Comparison of ENCODE assay signal across 8 cellular contexts in the genomic region with DNA sequence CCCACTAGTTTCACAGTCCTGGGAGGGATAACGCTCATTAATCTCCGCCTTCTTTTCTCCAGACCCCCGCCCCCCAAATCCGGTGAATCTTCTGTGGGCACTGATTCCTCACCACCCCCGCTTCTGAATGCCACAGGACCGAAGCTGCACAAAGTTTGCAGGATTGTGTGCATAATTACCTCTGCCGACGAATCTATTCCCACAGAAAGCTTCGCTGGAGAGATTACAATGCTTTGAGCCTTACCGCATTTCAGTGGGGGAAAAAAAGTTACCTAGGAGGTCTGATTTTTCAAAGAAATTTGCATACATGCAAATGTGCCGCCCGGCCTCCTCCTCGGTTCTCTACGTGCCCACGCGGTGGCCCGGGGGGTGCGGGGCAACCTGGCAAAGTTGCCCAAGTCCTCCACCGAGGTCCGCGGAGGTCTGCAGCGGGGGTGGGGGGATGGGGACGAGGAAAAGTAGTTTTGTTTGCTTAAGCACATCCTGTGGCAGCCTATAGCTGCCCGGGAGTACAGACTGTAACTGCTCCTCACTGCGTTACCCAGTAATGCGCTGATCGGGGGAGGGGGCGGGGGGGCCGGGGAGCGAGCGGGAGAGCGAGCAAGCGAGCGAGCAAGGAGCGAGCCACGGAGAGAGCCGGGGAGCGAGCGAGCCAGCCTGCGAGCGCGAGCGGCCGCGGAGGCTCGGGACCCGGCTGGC. TPM values are rescaled to one million over a fixed set of nuclear protein-coding genes. Genes with fewer than 3 reads are reported as not detected.
DNase-seq lines count a peak whose midpoint lies in the region; ATAC-seq, FAIRE-seq and TF ChIP-seq lines count a peak whose summit lies in the region.

No MANE protein-coding gene starts in this region.

- peak overlapping the region; percentile 85 for H3K27ac ChIP-seq in muscle layer of colon (ENCODE audit: low read depth, low read length)
- H3K27ac ChIP-seq in substantia nigra (ENCODE audit: low read depth, low read length, poor library complexity, severe bottlenecking) = peak overlapping the region; percentile 86

- H3K4me3 ChIP-seq in epithelial cell of proximal tubule (ENCODE audit: low read depth, low read length) (peak overlapping the region; percentile 81), muscle layer of colon (ENCODE audit: low read depth in 1 of 2, low read length in 2 of 2) (peak overlapping the region; percentile 52 to 77)

- DNase-seq in GM12891 (ENCODE audit: insufficient read length, low spot score) (no peak), NCI-H510A treated with DMSO at 0.1 percent for 48 hours (lab: John Stamatoyannopoulos, UW) (peak; percentile 75), epithelial cell of proximal tubule (ENCODE audit: low read depth) (no peak), substantia nigra (lab: John Stamatoyannopoulos, UW) (peak in 37 of 49 donors; percentile 31 to 77 (median 62))
- DNase-seq in activated T-cell treated with anti-CD3 and anti-CD28 coated beads, Interleukin-2, amount 50 U/mL, for 1 hour = peak; percentile 67

- peaks cover 36% of the 10 kb centered on the region for H3K4me1 ChIP-seq in muscle layer of colon (ENCODE audit: insufficient read depth, low read length)

- no peak for FAIRE-seq in GM12891 (lab: Jason Lieb, UNC)

- no peaks in the 10 kb centered on the region for H3K9me3 ChIP-seq in muscle layer of colon (ENCODE audit: low read length)

- TF ChIP-seq CTCF in epithelial cell of proximal tubule (conservative IDR thresholded peaks at IDR 0.05; ENCODE audit: low read depth, low read length) = no peak

- no peak for TF ChIP-seq POLR2A in GM12891 (IDR thresholded peaks at IDR 0.05; ENCODE audit: low read depth, low read length)

- H3K27me3 ChIP-seq in muscle layer of colon (ENCODE audit: control insufficient read depth in 1 of 2, insufficient read depth in 2 of 2, low read length in 2 of 2) = no peaks in the 10 kb centered on the region

- ATAC-seq in GM21423 (IDR thresholded peaks at IDR 0.05; ENCODE audit: unreplicated experiment) (no peak), HG03108 (IDR thresholded peaks at IDR 0.05; ENCODE audit: unreplicated experiment) (no peak)

- peak overlapping the region; percentile 50 for H3K9ac ChIP-seq in muscle layer of colon (ENCODE audit: low read length)

- H3K36me3 ChIP-seq in muscle layer of colon (ENCODE audit: insufficient read depth, low read length) = no peaks in the 10 kb centered on the region

TF ChIP-seq in GM12891, 5 proteins besides CTCF, POLR2A, EP300 and RAD21:
- TF ChIP-seq PAX5 (IDR thresholded peaks at IDR 0.05; ENCODE audit: insufficient read depth, low read length, severe bottlenecking) (no peak), TAF1 (IDR thresholded peaks at IDR 0.05; ENCODE audit: low read depth, low read length) (no peak), POU2F2 (IDR thresholded peaks at IDR 0.05; ENCODE audit: low read depth, low read length) (peak; percentile 25; the same call in 1 of the 2 replicates)

RNA-seq across cellular contexts. Expression of a gene that starts 0.6 kb away (rescaled TPM):
- not detected for polyA plus RNA-seq in GM12891 (2012; ENCODE audit: low read depth, missing spikeins)
- total RNA-seq in epithelial cell of proximal tubule = 0.58 and 1.6 TPM in 2 replicates

Comparison
In these comparisons a context has a peak if more than half of its experiments do, and no peak if none do; other contexts are left out.
1. DNase-seq: peak in NCI-H510A treated with DMSO at 0.1 percent for 48 hours (single experiment), activated T-cell treated with anti-CD3 and anti-CD28 coated beads, Interleukin-2, amount 50 U/mL, for 1 hour (single experiment) and substantia nigra (37 of 49); none in GM12891 (single experiment) and epithelial cell of proximal tubule (single experiment).